16 cellular contexts compared by ENCODE assay signal in the genomic region with DNA sequence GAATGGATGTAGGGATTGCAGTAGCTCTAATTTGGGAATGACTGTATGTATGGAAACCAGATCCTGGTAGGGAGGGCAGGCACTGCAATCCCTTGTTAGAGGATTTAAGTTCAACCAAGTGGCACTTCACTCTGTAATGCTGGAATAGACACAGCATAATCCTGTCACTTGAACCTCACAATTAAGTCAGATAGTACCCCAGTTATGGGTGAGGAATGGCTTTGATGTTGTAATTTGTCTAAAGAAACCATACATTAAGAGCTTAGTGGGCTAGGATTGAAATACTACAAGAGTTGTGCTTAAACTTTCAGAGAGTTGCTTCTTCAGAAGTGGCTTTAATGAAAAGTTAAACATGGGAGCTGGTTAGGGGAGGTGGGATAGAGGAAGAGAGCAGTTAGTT. TPM values are rescaled to one million over a fixed set of nuclear protein-coding genes. Genes with fewer than 3 reads are reported as not detected.
DNase-seq lines count a peak whose midpoint lies in the region; ATAC-seq and TF ChIP-seq lines count a peak whose summit lies in the region.
"Had no signal": no experiment of that assay in that cellular context is flagged by ENCODE, and none has a peak within 500 bp of the region (broad histone marks: within the 10 kb centered on the region; RNA-seq: fewer than 3 reads in every experiment).

No MANE protein-coding gene starts in this region.

- no peak overlapping the region for H3K9ac ChIP-seq in BLaER1 treated with 17β-estradiol and CSF1 and Interleukin-3, amounts not matched to agents 10 nM and 100 nM
- no peak overlapping the region for H3K9ac ChIP-seq in DND-41 (ENCODE audit: low read depth, low read length)

- no peaks in the 10 kb centered on the region for H3K27me3 Mint-ChIP-seq in activated T-helper 2 cell treated with anti-CD3 and anti-CD28 coated beads, Interferon-gamma antibody, Interleukin-2, Interleukin-4, amounts not matched to agents 10 μg/mL and 5 μg/mL and 100 μg/mL, durations not matched to agents 14 hours and 24 hours and 36 hours (ENCODE audit: low read depth)
- H3K27me3 Mint-ChIP-seq in natural killer cell (ENCODE audit: low read depth in 2 of 2): no peaks in the 10 kb centered on the region
- H3K27me3 Mint-ChIP-seq: activated CD8-positive, alpha-beta memory T cell treated with anti-CD3 and anti-CD28 coated beads, Interleukin-2, amount 10 ng/mL, durations not matched to agents 7 days and 5 days had no signal

- no peak overlapping the region for H3K4me3 Mint-ChIP-seq in activated T-helper 2 cell treated with anti-CD3 and anti-CD28 coated beads, Interferon-gamma antibody, Interleukin-2, Interleukin-4, amounts not matched to agents 10 μg/mL and 5 μg/mL and 100 μg/mL, durations not matched to agents 14 hours and 24 hours and 36 hours (ENCODE audit: low read depth)
- H3K4me3 Mint-ChIP-seq in natural killer cell: peak overlapping the region; percentile 70
- H3K4me3 Mint-ChIP-seq: activated CD8-positive, alpha-beta memory T cell treated with anti-CD3 and anti-CD28 coated beads, Interleukin-2, amount 10 ng/mL, durations not matched to agents 7 days and 5 days had no signal

- no peak for ATAC-seq in DND-41 (ENCODE audit: insufficient read depth, low read depth)
- no peak for ATAC-seq in natural killer cell
- ATAC-seq in foreskin keratinocyte: no peak
- ATAC-seq: activated CD8-positive, alpha-beta memory T cell treated with anti-CD3 and anti-CD28 coated beads, Interleukin-2, amount 10 ng/mL, durations not matched to agents 7 days and 5 days; HCT116; stimulated activated naive CD8-positive, alpha-beta T cell treated with anti-CD3 and anti-CD28 coated beads, Interleukin-15, Interleukin-2, amounts not matched to agents 100 U/mL and 50 U/mL, for 24 hours had no signal

- H3K36me3 Mint-ChIP-seq in activated T-helper 2 cell treated with anti-CD3 and anti-CD28 coated beads, Interferon-gamma antibody, Interleukin-2, Interleukin-4, amounts not matched to agents 10 μg/mL and 5 μg/mL and 100 μg/mL, durations not matched to agents 14 hours and 24 hours and 36 hours (ENCODE audit: low read depth): peaks cover 51% of the 10 kb centered on the region
- no peaks in the 10 kb centered on the region for H3K36me3 Mint-ChIP-seq in natural killer cell

- H3K36me3 ChIP-seq in BLaER1 treated with 17β-estradiol and CSF1 and Interleukin-3, amounts not matched to agents 10 nM and 100 nM: peaks cover 49 to 98% (median 86%) of the 10 kb centered on the region in 11 experiments
- H3K36me3 ChIP-seq in DND-41 (ENCODE audit: insufficient read depth, low read length) (peaks cover 45% of the 10 kb centered on the region), BE2C (peaks cover 31% of the 10 kb centered on the region)
- H3K36me3 ChIP-seq: vagina had no signal

- H3K4me3 ChIP-seq in BLaER1 treated with 17β-estradiol and CSF1 and Interleukin-3, amounts not matched to agents 10 nM and 100 nM: no peak overlapping the region
- H3K4me3 ChIP-seq in DND-41 (ENCODE audit: low read depth in 1 of 2, low read length in 2 of 2) (no peak overlapping the region), BE2C (ENCODE audit: low read depth, low read length) (no peak overlapping the region)
- H3K4me3 ChIP-seq: PC-9, skin epidermis, vagina had no signal

- intact Hi-C loops in activated T-helper 2 cell treated with anti-CD3 and anti-CD28 coated beads, Interferon-gamma antibody, Interleukin-2, Interleukin-4, amounts not matched to agents 10 μg/mL and 5 μg/mL and 100 μg/mL, durations not matched to agents 14 hours and 24 hours and 36 hours (cut with micrococcal nuclease): no loop called here
- intact Hi-C loops in natural killer cell (cut with micrococcal nuclease): loop anchor here (2.0 kb wide), 1 partner anchor 24 kb away; no protein-coding TSS in a partner anchor

- H3K4me1 Mint-ChIP-seq in activated T-helper 2 cell treated with anti-CD3 and anti-CD28 coated beads, Interferon-gamma antibody, Interleukin-2, Interleukin-4, amounts not matched to agents 10 μg/mL and 5 μg/mL and 100 μg/mL, durations not matched to agents 14 hours and 24 hours and 36 hours (ENCODE audit: low read depth): peaks cover 41% of the 10 kb centered on the region
- H3K4me1 Mint-ChIP-seq in natural killer cell: peaks cover 68 to 76% of the 10 kb centered on the region in 2 donors

- no peak overlapping the region for H2AFZ ChIP-seq in DND-41 (ENCODE audit: low read depth, low read length)
- H2AFZ ChIP-seq: PC-9 had no signal

- H3K9me3 Mint-ChIP-seq in activated T-helper 2 cell treated with anti-CD3 and anti-CD28 coated beads, Interferon-gamma antibody, Interleukin-2, Interleukin-4, amounts not matched to agents 10 μg/mL and 5 μg/mL and 100 μg/mL, durations not matched to agents 14 hours and 24 hours and 36 hours: no peaks in the 10 kb centered on the region
- H3K9me3 Mint-ChIP-seq in natural killer cell: no peaks in the 10 kb centered on the region
- H3K9me3 Mint-ChIP-seq: activated naive CD4-positive, alpha-beta T cell treated with anti-CD3 and anti-CD28 coated beads, Interleukin-2, amount 50 U/mL, for 72 hours had no signal

- H3K27me3 ChIP-seq in BLaER1 treated with 17β-estradiol and CSF1 and Interleukin-3, amounts not matched to agents 10 nM and 100 nM: no peaks in the 10 kb centered on the region
- no peaks in the 10 kb centered on the region for H3K27me3 ChIP-seq in DND-41 (ENCODE audit: insufficient read depth, low read length, poor library complexity)
- H3K27me3 ChIP-seq in foreskin keratinocyte: no peaks in the 10 kb centered on the region
- no peaks in the 10 kb centered on the region for H3K27me3 ChIP-seq in BE2C
- H3K27me3 ChIP-seq: vagina had no signal

- H3K79me2 ChIP-seq in DND-41 (ENCODE audit: insufficient read depth, low read length): peaks cover 100% of the 10 kb centered on the region

- peaks cover 0 to 51% (median 33%) of the 10 kb centered on the region in 11 experiments; a peak in 18 of 22 replicates for H3K9me3 ChIP-seq in BLaER1 treated with 17β-estradiol and CSF1 and Interleukin-3, amounts not matched to agents 10 nM and 100 nM (replicated peaks in 1 of 11)
- no peaks in the 10 kb centered on the region for H3K9me3 ChIP-seq in DND-41 (ENCODE audit: insufficient read depth, low read length, severe bottlenecking)
- H3K9me3 ChIP-seq in BE2C: no peaks in the 10 kb centered on the region
- H3K9me3 ChIP-seq: vagina had no signal

- H4K20me1 ChIP-seq in BLaER1 treated with 17β-estradiol and CSF1 and Interleukin-3, amounts not matched to agents 10 nM and 100 nM: peaks cover 87 to 100% (median 100%) of the 10 kb centered on the region in 11 experiments
- peaks cover 77% of the 10 kb centered on the region for H4K20me1 ChIP-seq in DND-41 (ENCODE audit: insufficient read depth, low read length)

- DNase-seq in DND-41 (no peak), natural killer cell (no peak), foreskin keratinocyte (no peak), BE2C (no peak)
- no peak for DNase-seq in activated T-helper 2 cell treated with anti-CD3 and anti-CD28 coated beads, Interferon-gamma antibody, Interleukin-2, Interleukin-4, amounts not matched to agents 10 μg/mL and 5 μg/mL and 100 μg/mL, durations not matched to agents 14 hours and 24 hours and 36 hours (ENCODE audit: low spot score)
- DNase-seq in stimulated activated CD4-positive, alpha-beta T cell treated with anti-CD3 and anti-CD28 coated beads, Interleukin-4, amount 100 ng/mL, for 4 hours: no peak
- DNase-seq: activated CD8-positive, alpha-beta memory T cell treated with anti-CD3 and anti-CD28 coated beads, Interleukin-2, amount 10 ng/mL, durations not matched to agents 7 days and 5 days; KBM-7; NCI-H510A; PC-9; stimulated activated naive CD8-positive, alpha-beta T cell treated with anti-CD3 and anti-CD28 coated beads, Interleukin-15, Interleukin-2, amounts not matched to agents 100 U/mL and 50 U/mL, for 24 hours had no signal

- H3K4me1 ChIP-seq in BLaER1 treated with 17β-estradiol and CSF1 and Interleukin-3, amounts not matched to agents 10 nM and 100 nM: peaks cover 8 to 75% (median 25%) of the 10 kb centered on the region in 10 experiments; a peak in 19 of 20 replicates
- H3K4me1 ChIP-seq in DND-41 (ENCODE audit: insufficient read depth, low read length) (peaks cover 15% of the 10 kb centered on the region), foreskin keratinocyte (peaks cover 15% of the 10 kb centered on the region), BE2C (no peaks in the 10 kb centered on the region)

- TF ChIP-seq CTCF in DND-41 (IDR thresholded peaks at IDR 0.05; ENCODE audit: borderline replicate concordance, extremely low read depth, low read length, poor library complexity, severe bottlenecking): no peak
- TF ChIP-seq CTCF in natural killer cell (IDR thresholded peaks at IDR 0.05): no peak
- TF ChIP-seq CTCF in foreskin keratinocyte (conservative IDR thresholded peaks at IDR 0.05): no peak
- TF ChIP-seq CTCF in BE2C (IDR thresholded peaks at IDR 0.05; ENCODE audit: low read depth, low read length): no peak

- peak overlapping the region; percentile 19 for H3K27ac Mint-ChIP-seq in activated T-helper 2 cell treated with anti-CD3 and anti-CD28 coated beads, Interferon-gamma antibody, Interleukin-2, Interleukin-4, amounts not matched to agents 10 μg/mL and 5 μg/mL and 100 μg/mL, durations not matched to agents 14 hours and 24 hours and 36 hours
- peak overlapping the region; percentile 66 to 77 for H3K27ac Mint-ChIP-seq in natural killer cell
- H3K27ac Mint-ChIP-seq: activated CD8-positive, alpha-beta memory T cell treated with anti-CD3 and anti-CD28 coated beads, Interleukin-2, amount 10 ng/mL, durations not matched to agents 7 days and 5 days had no signal

- H3K4me2 ChIP-seq in BLaER1 treated with 17β-estradiol and CSF1 and Interleukin-3, amounts not matched to agents 10 nM and 100 nM: peak overlapping the region in 6 of 11 experiments; percentile 1 to 58 (median 12); a peak in 5 of 22 replicates
- H3K4me2 ChIP-seq in DND-41 (ENCODE audit: insufficient read depth, low read length): no peak overlapping the region
- H3K4me2 ChIP-seq: PC-9 had no signal

- no peak overlapping the region for H3K27ac ChIP-seq in BLaER1 treated with 17β-estradiol and CSF1 and Interleukin-3, amounts not matched to agents 10 nM and 100 nM
- H3K27ac ChIP-seq in DND-41 (ENCODE audit: low read length) (0 out of 2 replicates have a peak overlapping the region, but pooled peaks have one; percentile 22), foreskin keratinocyte (no peak overlapping the region)
- H3K27ac ChIP-seq: PC-9, vagina had no signal

RNA-seq across cellular contexts. Expression of gene RAB7A, which starts 9.3 kb away (rescaled TPM):
- 320 and 322 TPM in 2 replicates for total RNA-seq in activated T-helper 2 cell treated with anti-CD3 and anti-CD28 coated beads, Interferon-gamma antibody, Interleukin-2, Interleukin-4, amounts not matched to agents 10 μg/mL and 5 μg/mL and 100 μg/mL, durations not matched to agents 14 hours and 24 hours and 36 hours
- total RNA-seq in natural killer cell (100 to 1,000 TPM; 218 to 233 (median 224) TPM), foreskin keratinocyte (151 and 168 TPM in 2 replicates)
- 196 and 232 TPM in 2 replicates for polyA plus RNA-seq in foreskin keratinocyte
- 342 TPM for polyA plus RNA-seq in BE2C (2012; ENCODE audit: insufficient read depth, insufficient read length, low read depth)
